9 cellular contexts compared by ENCODE assay signal in genomic region chr19:40217027-40217810, GRCh38. TPM values are rescaled to one million over a fixed set of nuclear protein-coding genes. Genes with fewer than 3 reads are reported as not detected.
A peak's percentile ranks its signal among the peaks of the same experiment; 100 is the strongest.
DNase-seq lines count a peak whose midpoint lies in the region; ATAC-seq and TF ChIP-seq lines count a peak whose summit lies in the region.
"Had no signal": no experiment of that assay in that cellular context is flagged by ENCODE, and none has a peak within 500 bp of the region (broad histone marks: within the 10 kb centered on the region; RNA-seq: fewer than 3 reads in every experiment).

No MANE protein-coding gene starts in this region.

- intact Hi-C loops in thyroid gland (cut with DNase I): no loop called here

- H3K27ac Mint-ChIP-seq in activated CD4-positive, alpha-beta T cell treated with anti-CD3 and anti-CD28 coated beads, Interleukin-2, amount 10 ng/mL, durations not matched to agents 7 days and 5 days: peak overlapping the region; percentile 25

- peaks cover 45% of the 10 kb centered on the region for H3K27me3 Mint-ChIP-seq in activated CD4-positive, alpha-beta T cell treated with anti-CD3 and anti-CD28 coated beads, Interleukin-2, amount 10 ng/mL, durations not matched to agents 7 days and 5 days

- no peak overlapping the region for H3K4me3 Mint-ChIP-seq in activated CD4-positive, alpha-beta T cell treated with anti-CD3 and anti-CD28 coated beads, Interleukin-2, amount 10 ng/mL, durations not matched to agents 7 days and 5 days

- 8% methylated on average over 13 to 17 of the region's 54 CpGs for WGBS in thyroid gland, 2 donors

- H3K27ac ChIP-seq in foreskin keratinocyte: no peak overlapping the region
- no peak overlapping the region for H3K27ac ChIP-seq in thyroid gland
- H3K27ac ChIP-seq: thoracic aorta had no signal

- CTCF ChIA-PET in activated CD4-positive, alpha-beta T cell treated with anti-CD3 and anti-CD28 coated beads, Interleukin-2, amount 10 ng/mL, durations not matched to agents 7 days and 5 days (lab: Charles Lee): interaction anchor here (0.6 to 1.2 kb wide), 4 partner anchors 12 to 248 kb away, joined by 3 to 5 read pairs (median 4); partner anchors contain the start of gene BLVRB

- no peak overlapping the region for H3K4me3 ChIP-seq in thyroid gland (replicated peaks in 1 of 3)
- H3K4me3 ChIP-seq: thoracic aorta had no signal

- no peaks in the 10 kb centered on the region for H3K36me3 ChIP-seq in thyroid gland
- H3K36me3 ChIP-seq: thoracic aorta had no signal

- H3K4me1 ChIP-seq in foreskin keratinocyte: peaks cover 7% of the 10 kb centered on the region
- peaks cover 0 to 22% of the 10 kb centered on the region in 2 donors for H3K4me1 ChIP-seq in thyroid gland

- peaks cover 30% of the 10 kb centered on the region for H3K27me3 ChIP-seq in foreskin keratinocyte
- H3K27me3 ChIP-seq in thyroid gland: no peaks in the 10 kb centered on the region

- peaks cover 11% of the 10 kb centered on the region for H3K4me1 Mint-ChIP-seq in activated CD4-positive, alpha-beta T cell treated with anti-CD3 and anti-CD28 coated beads, Interleukin-2, amount 10 ng/mL, durations not matched to agents 7 days and 5 days

- no peaks in the 10 kb centered on the region for H3K9me3 ChIP-seq in thyroid gland
- H3K9me3 ChIP-seq: thoracic aorta had no signal

- H3K9me3 Mint-ChIP-seq in activated CD4-positive, alpha-beta T cell treated with anti-CD3 and anti-CD28 coated beads, Interleukin-2, amount 10 ng/mL, durations not matched to agents 7 days and 5 days: peaks cover 3% of the 10 kb centered on the region

- no peak for DNase-seq in activated CD4-positive, alpha-beta T cell treated with anti-CD3 and anti-CD28 coated beads, Interleukin-2, amount 10 ng/mL, durations not matched to agents 7 days and 5 days
- no peak for DNase-seq in activated CD4-positive, alpha-beta T cell treated with anti-CD3 and anti-CD28 coated beads, Interleukin-2, amount 50 U/mL, for 4 hours
- DNase-seq in NCI-H82 (lab: John Stamatoyannopoulos, UW) (peak; percentile 77), foreskin keratinocyte (peak; percentile 21 to 57), thyroid gland (peak; percentile 74 to 84)

- peak in 1 of 2 donors; percentile 17 for TF ChIP-seq POLR2A in thyroid gland (IDR thresholded peaks at IDR 0.05)

- POLR2A ChIA-PET in activated CD4-positive, alpha-beta T cell treated with anti-CD3 and anti-CD28 coated beads, Interleukin-2, amount 10 ng/mL, durations not matched to agents 7 days and 5 days (lab: Charles Lee): no interaction called here

- ATAC-seq in foreskin keratinocyte: peak; percentile 37
- ATAC-seq in GM19467 (IDR thresholded peaks at IDR 0.05; ENCODE audit: unreplicated experiment): no peak
- ATAC-seq in GM21723 (IDR thresholded peaks at IDR 0.05; ENCODE audit: unreplicated experiment): no peak
- ATAC-seq in GM18861 (IDR thresholded peaks at IDR 0.05; ENCODE audit: unreplicated experiment): no peak

- peaks cover 2% of the 10 kb centered on the region for H3K36me3 Mint-ChIP-seq in activated CD4-positive, alpha-beta T cell treated with anti-CD3 and anti-CD28 coated beads, Interleukin-2, amount 10 ng/mL, durations not matched to agents 7 days and 5 days (ENCODE audit: low read depth)

- TF ChIP-seq CTCF in foreskin keratinocyte (conservative IDR thresholded peaks at IDR 0.05): peak; percentile 69
- peak in 4 of 6 experiments; percentile 24 to 43 (median 34) for TF ChIP-seq CTCF in thyroid gland (IDR thresholded peaks at IDR 0.05)

RNA-seq across cellular contexts. Expression of gene TTC9B, which starts 1.0 kb away (rescaled TPM):
- not detected for total RNA-seq in activated CD4-positive, alpha-beta T cell treated with anti-CD3 and anti-CD28 coated beads, Interleukin-2, amount 10 ng/mL, durations not matched to agents 7 days and 5 days
- not detected in 2 replicates for total RNA-seq in foreskin keratinocyte
- polyA plus RNA-seq in foreskin keratinocyte: not detected in 2 replicates
- total RNA-seq in thyroid gland: not detected
- total RNA-seq: thoracic aorta had no signal

RNA-seq across cellular contexts. Expression of gene CCNP, which starts 9.3 kb away (rescaled TPM):
- total RNA-seq in activated CD4-positive, alpha-beta T cell treated with anti-CD3 and anti-CD28 coated beads, Interleukin-2, amount 10 ng/mL, durations not matched to agents 7 days and 5 days: under 1 TPM; 0.27 to 0.35 TPM
- total RNA-seq in foreskin keratinocyte: 0.11 and 0.24 TPM in 2 replicates
- 0.29 and 0.38 TPM in 2 replicates for polyA plus RNA-seq in foreskin keratinocyte
- total RNA-seq in thyroid gland: 1 to 10 TPM in 1 of 4 donors, under 1 TPM in 2, not detected in 1; 0.13 to 3.2 (median 0.68) TPM

RNA-seq across cellular contexts. Expression of gene MAP3K10, which starts 26.0 kb away (rescaled TPM):
- 10 to 100 TPM; 15.7 to 19.7 TPM for total RNA-seq in activated CD4-positive, alpha-beta T cell treated with anti-CD3 and anti-CD28 coated beads, Interleukin-2, amount 10 ng/mL, durations not matched to agents 7 days and 5 days
- total RNA-seq in foreskin keratinocyte (8.7 and 9.2 TPM in 2 replicates), thyroid gland (10 to 100 TPM in 3 of 4 donors, 1 to 10 TPM in 1; 9.1 to 19.6 (median 15.9) TPM)
- 8.1 and 9.7 TPM in 2 replicates for polyA plus RNA-seq in foreskin keratinocyte

Comparison
In these comparisons a context has a peak if more than half of its experiments do, and no peak if none do; other contexts are left out.
1. DNase-seq: peak in NCI-H82 (single experiment), foreskin keratinocyte (2 of 2) and thyroid gland (2 of 2); none in activated CD4-positive, alpha-beta T cell treated with anti-CD3 and anti-CD28 coated beads, Interleukin-2, amount 10 ng/mL, durations not matched to agents 7 days and 5 days (single experiment) and activated CD4-positive, alpha-beta T cell treated with anti-CD3 and anti-CD28 coated beads, Interleukin-2, amount 50 U/mL, for 4 hours (0 of 2).